Comparison of ENCODE assay signal across 19 cellular contexts in the genomic region with DNA sequence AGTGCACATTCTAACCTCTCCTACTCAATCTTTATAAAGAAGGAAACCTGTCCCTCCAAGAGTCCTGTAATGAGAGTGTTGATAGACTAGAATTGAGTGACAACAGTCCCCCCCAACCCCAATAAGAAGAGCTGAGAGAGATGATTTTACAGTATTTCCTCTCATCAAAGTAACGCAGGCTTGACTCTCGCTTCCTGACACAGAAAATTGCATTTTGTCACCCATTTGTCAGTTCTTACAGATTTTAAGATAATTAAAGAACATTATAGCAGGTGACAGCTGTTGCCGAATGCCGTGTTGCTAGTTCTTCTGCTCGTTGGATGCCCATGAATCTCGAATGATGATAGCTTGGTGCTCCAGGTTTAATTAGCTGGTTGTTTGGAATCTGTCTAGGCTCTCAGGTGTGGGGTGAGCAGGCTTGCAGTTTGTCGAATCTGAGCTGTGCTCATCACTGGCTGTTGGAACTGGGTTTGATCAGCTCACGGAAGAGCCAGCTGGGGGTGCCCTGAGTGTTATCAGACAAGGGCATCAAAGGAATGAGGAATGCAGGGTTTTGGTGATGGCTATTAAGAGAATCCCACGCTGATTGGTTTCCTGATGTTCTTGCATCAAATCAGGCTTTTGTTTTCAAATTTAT.
DNase-seq lines count a peak whose midpoint lies in the region; ATAC-seq and TF ChIP-seq lines count a peak whose summit lies in the region.
"Had no signal": no experiment of that assay in that cellular context is flagged by ENCODE, and none has a peak within 500 bp of the region (broad histone marks: within the 10 kb centered on the region; RNA-seq: fewer than 3 reads in every experiment).

No MANE protein-coding gene starts in this region.

- no peak overlapping the region for H2AFZ ChIP-seq in neural cell (ENCODE audit: low read depth, low read length)

- TF ChIP-seq CTCF in neural cell (IDR thresholded peaks at IDR 0.05; ENCODE audit: poor library complexity, severe bottlenecking) (no peak), vagina (IDR thresholded peaks at IDR 0.05) (no peak)

- no peaks in the 10 kb centered on the region for H3K9me2 ChIP-seq in neural cell (ENCODE audit: insufficient read depth, low read length)

- no peaks in the 10 kb centered on the region for H3F3A ChIP-seq in neural cell (ENCODE audit: insufficient read depth, low read length, poor library complexity, severe bottlenecking)

- ATAC-seq in HG03108 (IDR thresholded peaks at IDR 0.05; ENCODE audit: unreplicated experiment) = no peak
- ATAC-seq: CD8-positive, alpha-beta T cell; GM12878; HCT116 had no signal

- no peak for TF ChIP-seq RAD21 in neural cell (conservative IDR thresholded peaks at IDR 0.05)

- H4K20me1 ChIP-seq in neural cell (ENCODE audit: insufficient read depth) = no peaks in the 10 kb centered on the region
- H4K20me1 ChIP-seq: BLaER1 had no signal

- DNase-seq in NCI-H2171 treated with DMSO at 0.1 percent for 48 hours (lab: John Stamatoyannopoulos, UW) (peak; percentile 27), NCI-H2171 (lab: John Stamatoyannopoulos, UW) (no peak), NCI-H2227 treated with DMSO at 0.1 percent for 48 hours (lab: John Stamatoyannopoulos, UW) (peak; percentile 17), superior temporal gyrus (ENCODE audit: extremely low spot score) (peak; percentile 43), NCI-H146 (lab: John Stamatoyannopoulos, UW) (no peak), vagina (ENCODE audit: extremely low spot score in 2 of 2) (no peak)
- DNase-seq: 8988T; Calu3; CD8-positive, alpha-beta T cell; DMS79 treated with DMSO at 0.1 percent for 48 hours; GOT3; H7; HFFc6; IMR-90 had no signal

- no peaks in the 10 kb centered on the region for H3K4me1 ChIP-seq in vagina
- H3K4me1 ChIP-seq: BLaER1 had no signal

- no peak for TF ChIP-seq POLR2A in vagina (IDR thresholded peaks at IDR 0.05)

- H3K9me3 ChIP-seq in neural cell (ENCODE audit: low read length) (no peaks in the 10 kb centered on the region), vagina (no peaks in the 10 kb centered on the region)
- H3K9me3 ChIP-seq: BLaER1 had no signal

- peak overlapping the region; percentile 18 for H3K4me2 ChIP-seq in neural cell (ENCODE audit: low read length)
- H3K4me2 ChIP-seq: BLaER1 had no signal

- H3K27ac ChIP-seq in neural cell (ENCODE audit: low read length) = peak overlapping the region; percentile 79
- H3K27ac ChIP-seq in vagina = no peak overlapping the region
- H3K27ac ChIP-seq: BLaER1 had no signal

- H3K4me3 ChIP-seq in neural cell (ENCODE audit: low read length) = peak overlapping the region; percentile 36
- H3K4me3 ChIP-seq in vagina = no peak overlapping the region
- H3K4me3 ChIP-seq: BLaER1, GM12878 had no signal

- H3K36me3 ChIP-seq in neural cell (ENCODE audit: insufficient read depth, low read length) = no peaks in the 10 kb centered on the region
- no peaks in the 10 kb centered on the region for H3K36me3 ChIP-seq in vagina
- H3K36me3 ChIP-seq: BLaER1 had no signal

- intact Hi-C loops in vagina (cut with DNase I) = no loop called here

- peak overlapping the region; percentile 36 for H3K9ac ChIP-seq in neural cell (ENCODE audit: low read length)
- H3K9ac ChIP-seq: BLaER1 had no signal

- no peaks in the 10 kb centered on the region for H3K79me2 ChIP-seq in neural cell (replicated peaks; ENCODE audit: insufficient read depth, low read length)

- TF ChIP-seq EP300 in neural cell (conservative IDR thresholded peaks at IDR 0.05; ENCODE audit: poor library complexity, severe bottlenecking) = peak; percentile 93

- no peaks in the 10 kb centered on the region for H3K27me3 ChIP-seq in neural cell (ENCODE audit: insufficient read depth, low read depth, low read length)
- no peaks in the 10 kb centered on the region for H3K27me3 ChIP-seq in vagina
- H3K27me3 ChIP-seq: BLaER1 had no signal

TF ChIP-seq in neural cell, 6 proteins besides CTCF, POLR2A, EP300 and RAD21:
- TF ChIP-seq, protein P1, sequence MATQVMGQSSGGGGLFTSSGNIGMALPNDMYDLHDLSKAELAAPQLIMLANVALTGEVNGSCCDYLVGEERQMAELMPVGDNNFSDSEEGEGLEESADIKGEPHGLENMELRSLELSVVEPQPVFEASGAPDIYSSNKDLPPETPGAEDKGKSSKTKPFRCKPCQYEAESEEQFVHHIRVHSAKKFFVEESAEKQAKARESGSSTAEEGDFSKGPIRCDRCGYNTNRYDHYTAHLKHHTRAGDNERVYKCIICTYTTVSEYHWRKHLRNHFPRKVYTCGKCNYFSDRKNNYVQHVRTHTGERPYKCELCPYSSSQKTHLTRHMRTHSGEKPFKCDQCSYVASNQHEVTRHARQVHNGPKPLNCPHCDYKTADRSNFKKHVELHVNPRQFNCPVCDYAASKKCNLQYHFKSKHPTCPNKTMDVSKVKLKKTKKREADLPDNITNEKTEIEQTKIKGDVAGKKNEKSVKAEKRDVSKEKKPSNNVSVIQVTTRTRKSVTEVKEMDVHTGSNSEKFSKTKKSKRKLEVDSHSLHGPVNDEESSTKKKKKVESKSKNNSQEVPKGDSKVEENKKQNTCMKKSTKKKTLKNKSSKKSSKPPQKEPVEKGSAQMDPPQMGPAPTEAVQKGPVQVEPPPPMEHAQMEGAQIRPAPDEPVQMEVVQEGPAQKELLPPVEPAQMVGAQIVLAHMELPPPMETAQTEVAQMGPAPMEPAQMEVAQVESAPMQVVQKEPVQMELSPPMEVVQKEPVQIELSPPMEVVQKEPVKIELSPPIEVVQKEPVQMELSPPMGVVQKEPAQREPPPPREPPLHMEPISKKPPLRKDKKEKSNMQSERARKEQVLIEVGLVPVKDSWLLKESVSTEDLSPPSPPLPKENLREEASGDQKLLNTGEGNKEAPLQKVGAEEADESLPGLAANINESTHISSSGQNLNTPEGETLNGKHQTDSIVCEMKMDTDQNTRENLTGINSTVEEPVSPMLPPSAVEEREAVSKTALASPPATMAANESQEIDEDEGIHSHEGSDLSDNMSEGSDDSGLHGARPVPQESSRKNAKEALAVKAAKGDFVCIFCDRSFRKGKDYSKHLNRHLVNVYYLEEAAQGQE (IDR thresholded peaks at IDR 0.05; ENCODE audit: borderline replicate concordance) = peak; percentile 24
- TF ChIP-seq TAF1 (IDR thresholded peaks at IDR 0.05; ENCODE audit: low read depth) (no peak), SMC3 (conservative IDR thresholded peaks at IDR 0.05; ENCODE audit: poor library complexity) (peak; percentile 19), EZH2 (IDR thresholded peaks at IDR 0.05; ENCODE audit: borderline replicate concordance, insufficient read depth, low read length, poor library complexity, severe bottlenecking) (no peak), POLR2AphosphoS5 (IDR thresholded peaks at IDR 0.05) (peak; percentile 61), MXI1 (conservative IDR thresholded peaks at IDR 0.05; ENCODE audit: poor library complexity, severe bottlenecking) (no peak)
TF ChIP-seq in neural cell: peak in this region for 3.

Comparison
In these comparisons a context has a peak if more than half of its experiments do, and no peak if none do; other contexts are left out.
1. DNase-seq: peak in NCI-H2171 treated with DMSO at 0.1 percent for 48 hours (single experiment), NCI-H2227 treated with DMSO at 0.1 percent for 48 hours (single experiment) and superior temporal gyrus (single experiment); none in NCI-H2171 (single experiment), NCI-H146 (single experiment) and vagina (0 of 2).